ENCODE assay signal across 1 cellular context in genomic region chr6:151451950-151452749, GRCh38.
TF ChIP-seq lines count a peak whose summit lies in the region.

Gene RMND1, minus strand, starts transcription at chr6:151452126. Its CDS starts 6,315 bp downstream, at chr6:151445811.

TF ChIP-seq in GM23338, 12 proteins besides CTCF, POLR2A, EP300 and RAD21 (continued from another document):
- TF ChIP-seq ZNF331 (CRISPR knock-in tag; IDR thresholded peaks at IDR 0.05; ENCODE audit: low read depth), result no peak
- TF ChIP-seq STAT1 (IDR thresholded peaks at IDR 0.05; ENCODE audit: unreplicated experiment), result no peak
- no peak for TF ChIP-seq EZH2phosphoT487 (IDR thresholded peaks at IDR 0.05; ENCODE audit: unreplicated experiment)
- TF ChIP-seq CREB1 (CRISPR knock-in tag; IDR thresholded peaks at IDR 0.05; ENCODE audit: low read depth), result peak; percentile 61; the same call in 1 of the 2 replicates
- no peak for TF ChIP-seq REST (IDR thresholded peaks at IDR 0.05; ENCODE audit: unreplicated experiment)
- TF ChIP-seq JUNB (IDR thresholded peaks at IDR 0.05; ENCODE audit: unreplicated experiment), result no peak
- no peak for TF ChIP-seq EZH2 (IDR thresholded peaks at IDR 0.05; ENCODE audit: low read depth, unreplicated experiment)
- TF ChIP-seq NANOG (IDR thresholded peaks at IDR 0.05; ENCODE audit: borderline replicate concordance), result no peak
- TF ChIP-seq POLR2AphosphoS5 (IDR thresholded peaks at IDR 0.05; ENCODE audit: low read depth), result peak; percentile 78
- TF ChIP-seq, protein P1, sequence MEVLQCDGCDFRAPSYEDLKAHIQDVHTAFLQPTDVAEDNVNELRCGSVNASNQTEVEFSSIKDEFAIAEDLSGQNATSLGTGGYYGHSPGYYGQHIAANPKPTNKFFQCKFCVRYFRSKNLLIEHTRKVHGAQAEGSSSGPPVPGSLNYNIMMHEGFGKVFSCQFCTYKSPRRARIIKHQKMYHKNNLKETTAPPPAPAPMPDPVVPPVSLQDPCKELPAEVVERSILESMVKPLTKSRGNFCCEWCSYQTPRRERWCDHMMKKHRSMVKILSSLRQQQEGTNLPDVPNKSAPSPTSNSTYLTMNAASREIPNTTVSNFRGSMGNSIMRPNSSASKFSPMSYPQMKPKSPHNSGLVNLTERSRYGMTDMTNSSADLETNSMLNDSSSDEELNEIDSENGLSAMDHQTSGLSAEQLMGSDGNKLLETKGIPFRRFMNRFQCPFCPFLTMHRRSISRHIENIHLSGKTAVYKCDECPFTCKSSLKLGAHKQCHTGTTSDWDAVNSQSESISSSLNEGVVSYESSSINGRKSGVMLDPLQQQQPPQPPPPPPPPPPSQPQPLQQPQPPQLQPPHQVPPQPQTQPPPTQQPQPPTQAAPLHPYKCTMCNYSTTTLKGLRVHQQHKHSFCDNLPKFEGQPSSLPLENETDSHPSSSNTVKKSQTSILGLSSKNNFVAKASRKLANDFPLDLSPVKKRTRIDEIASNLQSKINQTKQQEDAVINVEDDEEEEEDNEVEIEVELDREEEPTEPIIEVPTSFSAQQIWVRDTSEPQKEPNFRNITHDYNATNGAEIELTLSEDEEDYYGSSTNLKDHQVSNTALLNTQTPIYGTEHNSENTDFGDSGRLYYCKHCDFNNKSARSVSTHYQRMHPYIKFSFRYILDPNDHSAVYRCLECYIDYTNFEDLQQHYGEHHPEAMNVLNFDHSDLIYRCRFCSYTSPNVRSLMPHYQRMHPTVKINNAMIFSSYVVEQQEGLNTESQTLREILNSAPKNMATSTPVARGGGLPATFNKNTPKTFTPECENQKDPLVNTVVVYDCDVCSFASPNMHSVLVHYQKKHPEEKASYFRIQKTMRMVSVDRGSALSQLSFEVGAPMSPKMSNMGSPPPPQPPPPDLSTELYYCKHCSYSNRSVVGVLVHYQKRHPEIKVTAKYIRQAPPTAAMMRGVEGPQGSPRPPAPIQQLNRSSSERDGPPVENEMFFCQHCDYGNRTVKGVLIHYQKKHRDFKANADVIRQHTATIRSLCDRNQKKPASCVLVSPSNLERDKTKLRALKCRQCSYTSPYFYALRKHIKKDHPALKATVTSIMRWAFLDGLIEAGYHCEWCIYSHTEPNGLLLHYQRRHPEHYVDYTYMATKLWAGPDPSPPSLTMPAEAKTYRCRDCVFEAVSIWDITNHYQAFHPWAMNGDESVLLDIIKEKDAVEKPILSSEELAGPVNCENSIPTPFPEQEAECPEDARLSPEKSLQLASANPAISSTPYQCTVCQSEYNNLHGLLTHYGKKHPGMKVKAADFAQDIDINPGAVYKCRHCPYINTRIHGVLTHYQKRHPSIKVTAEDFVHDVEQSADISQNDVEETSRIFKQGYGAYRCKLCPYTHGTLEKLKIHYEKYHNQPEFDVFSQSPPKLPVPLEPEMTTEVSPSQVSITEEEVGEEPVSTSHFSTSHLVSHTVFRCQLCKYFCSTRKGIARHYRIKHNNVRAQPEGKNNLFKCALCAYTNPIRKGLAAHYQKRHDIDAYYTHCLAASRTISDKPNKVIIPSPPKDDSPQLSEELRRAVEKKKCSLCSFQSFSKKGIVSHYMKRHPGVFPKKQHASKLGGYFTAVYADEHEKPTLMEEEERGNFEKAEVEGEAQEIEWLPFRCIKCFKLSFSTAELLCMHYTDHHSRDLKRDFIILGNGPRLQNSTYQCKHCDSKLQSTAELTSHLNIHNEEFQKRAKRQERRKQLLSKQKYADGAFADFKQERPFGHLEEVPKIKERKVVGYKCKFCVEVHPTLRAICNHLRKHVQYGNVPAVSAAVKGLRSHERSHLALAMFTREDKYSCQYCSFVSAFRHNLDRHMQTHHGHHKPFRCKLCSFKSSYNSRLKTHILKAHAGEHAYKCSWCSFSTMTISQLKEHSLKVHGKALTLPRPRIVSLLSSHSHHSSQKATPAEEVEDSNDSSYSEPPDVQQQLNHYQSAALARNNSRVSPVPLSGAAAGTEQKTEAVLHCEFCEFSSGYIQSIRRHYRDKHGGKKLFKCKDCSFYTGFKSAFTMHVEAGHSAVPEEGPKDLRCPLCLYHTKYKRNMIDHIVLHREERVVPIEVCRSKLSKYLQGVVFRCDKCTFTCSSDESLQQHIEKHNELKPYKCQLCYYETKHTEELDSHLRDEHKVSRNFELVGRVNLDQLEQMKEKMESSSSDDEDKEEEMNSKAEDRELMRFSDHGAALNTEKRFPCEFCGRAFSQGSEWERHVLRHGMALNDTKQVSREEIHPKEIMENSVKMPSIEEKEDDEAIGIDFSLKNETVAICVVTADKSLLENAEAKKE (CRISPR knock-in tag; IDR thresholded peaks at IDR 0.05), result no peak
